Comparison of ENCODE assay signal across 8 cellular contexts in the genomic region with DNA sequence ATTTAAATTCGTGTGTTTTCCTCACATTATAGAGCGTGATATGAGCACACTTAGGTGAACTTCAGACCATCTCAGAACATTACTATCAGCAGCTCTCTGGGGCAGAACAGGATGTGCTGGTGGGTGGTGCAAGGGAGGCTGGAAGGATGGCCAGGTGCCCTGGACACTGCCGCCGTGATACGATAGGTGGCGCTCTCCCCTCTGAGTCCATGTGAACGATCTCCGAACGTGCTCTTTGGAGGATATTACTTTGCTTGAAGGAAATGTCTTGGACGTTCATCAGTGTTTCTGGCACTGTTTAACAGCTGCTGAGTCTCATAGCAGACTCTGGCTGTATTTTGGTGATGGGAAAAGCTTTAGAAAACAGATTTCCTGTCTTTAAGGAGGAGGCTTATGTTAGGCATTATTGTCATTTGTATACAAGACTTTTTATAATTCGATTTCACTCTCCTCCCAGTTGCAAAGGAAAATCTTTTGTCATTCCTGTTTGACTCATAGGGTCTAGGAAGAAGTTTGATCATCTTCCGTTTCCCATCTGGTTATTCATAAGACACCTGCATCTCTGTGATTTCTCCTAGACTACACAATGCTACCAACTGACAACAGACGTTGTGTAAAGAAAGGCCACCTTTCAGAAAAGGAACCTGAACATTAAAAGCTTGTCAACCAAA.
DNase-seq lines count a peak whose midpoint lies in the region; ATAC-seq and TF ChIP-seq lines count a peak whose summit lies in the region.

No MANE protein-coding gene starts in this region.

- peak; percentile 59 for ATAC-seq in GM19455 (IDR thresholded peaks at IDR 0.05; ENCODE audit: unreplicated experiment)
- peak; percentile 96 for ATAC-seq in HG03442 (IDR thresholded peaks at IDR 0.05; ENCODE audit: unreplicated experiment)

- TF ChIP-seq CTCF in VCaP (conservative IDR thresholded peaks at IDR 0.05), result peak; percentile 5; the same call in 1 of the 2 replicates

- intact Hi-C loops in cardiac septum (cut with DNase I), result loop anchor here (5.0 to 10.0 kb wide), 3 partner anchors 83 to 390 kb away; a partner anchor contains a TSS

- peak; percentile 6 for DNase-seq in G401 (ENCODE audit: low spot score)
- peak; percentile 87 for DNase-seq in cardiac septum (ENCODE audit: low spot score)
- DNase-seq in retina, result peak; percentile 42
- no peak for DNase-seq in cerebellar nuclear complex (lab: John Stamatoyannopoulos, UW)
- DNase-seq in NCI-H2107 treated with DMSO at 0.1 percent for 48 hours (lab: John Stamatoyannopoulos, UW; ENCODE audit: unreplicated experiment), result no peak

- in situ Hi-C loops in G401 (cut with HindIII; ENCODE audit: low sequenced_read_pairs), result no loop called here

- H3K27ac ChIP-seq in VCaP, result no peak overlapping the region

Comparison
In these comparisons a context has a peak if more than half of its experiments do, and no peak if none do; other contexts are left out.
1. DNase-seq: peak in G401 (single experiment), cardiac septum (single experiment) and retina (single experiment); none in cerebellar nuclear complex (0 of 2) and NCI-H2107 treated with DMSO at 0.1 percent for 48 hours (single experiment).